In the genomic region with DNA sequence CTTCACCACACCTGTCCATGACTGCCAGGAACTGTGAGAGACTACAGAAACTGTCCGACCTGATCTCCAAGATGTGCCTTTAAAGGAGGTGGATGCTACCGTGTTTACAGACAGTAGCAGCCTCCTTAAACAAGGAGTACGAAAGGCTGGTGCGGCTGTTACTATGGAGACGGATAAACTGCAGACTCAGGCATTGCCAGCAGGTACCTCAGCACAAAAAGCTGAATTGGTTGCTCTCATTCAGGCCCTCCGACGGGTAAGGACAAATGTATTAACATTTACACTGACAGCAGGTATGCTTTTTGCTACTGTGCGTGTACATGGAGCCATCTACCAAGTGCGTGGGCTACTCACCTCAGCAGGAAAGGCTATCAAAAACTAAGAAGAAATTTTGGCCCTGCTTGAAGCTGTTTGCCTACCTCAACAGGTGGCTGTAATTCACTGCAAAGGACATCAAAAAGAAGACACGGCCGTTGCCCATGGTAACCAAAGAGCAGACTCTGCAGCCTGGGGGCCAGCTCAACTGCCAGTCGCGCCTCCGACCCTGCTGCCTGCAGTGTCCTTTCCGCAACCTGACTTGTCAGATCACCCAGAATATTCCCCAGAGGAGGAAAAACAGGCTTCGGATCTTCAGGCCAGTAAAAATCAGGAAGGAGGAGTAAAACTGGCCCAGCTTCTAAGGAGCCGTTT, we compare ENCODE assay signal across 13 cellular contexts. TPM values are rescaled to one million over a fixed set of nuclear protein-coding genes. Genes with fewer than 3 reads are reported as not detected.
DNase-seq lines count a peak whose midpoint lies in the region; ATAC-seq and TF ChIP-seq lines count a peak whose summit lies in the region.
"Had no signal": no experiment of that assay in that cellular context is flagged by ENCODE, and none has a peak within 500 bp of the region (broad histone marks: within the 10 kb centered on the region; RNA-seq: fewer than 3 reads in every experiment).

No MANE protein-coding gene starts in this region.

- H3K9me3 ChIP-seq in lung (ENCODE audit: control insufficient read depth in 2 of 2, insufficient read depth in 1 of 2, low read length in 1 of 2) = peaks cover 0 to 7% of the 10 kb centered on the region in 2 donors
- H3K9me3 ChIP-seq in effector memory CD4-positive, alpha-beta T cell (ENCODE audit: control insufficient read depth, low read length) = no peaks in the 10 kb centered on the region
- H3K9me3 ChIP-seq: MG63, SJSA1 had no signal

- peaks cover 2% of the 10 kb centered on the region for H3K4me1 Mint-ChIP-seq in osteocyte (ENCODE audit: unreplicated experiment)
- H3K4me1 Mint-ChIP-seq: B cell had no signal

- H3K27me3 Mint-ChIP-seq in osteocyte (ENCODE audit: unreplicated experiment) = peaks cover 42% of the 10 kb centered on the region

- no peaks in the 10 kb centered on the region for H3K36me3 Mint-ChIP-seq in osteocyte (ENCODE audit: unreplicated experiment)

- DNase-seq in DMS53 treated with DMSO at 0.1 percent for 48 hours (lab: John Stamatoyannopoulos, UW; ENCODE audit: unreplicated experiment) (peak; percentile 73), NCI-H1105 treated with DMSO at 0.1 percent for 48 hours (lab: John Stamatoyannopoulos, UW) (peak; percentile 70), NCI-H748 treated with DMSO at 0.1 percent for 48 hours (lab: John Stamatoyannopoulos, UW) (peak; percentile 88), lung (ENCODE audit: low spot score) (peak; percentile 25), osteocyte (ENCODE audit: extremely low spot score, unreplicated experiment) (no peak)
- DNase-seq in effector memory CD4-positive, alpha-beta T cell = no peak
- DNase-seq in activated CD4-positive, CD25-positive, alpha-beta regulatory T cell treated with anti-CD3 and anti-CD28 coated beads, Interleukin-2, amount 50 U/mL, for 72 hours = no peak
- DNase-seq: activated CD8-positive, alpha-beta T cell treated with anti-CD3 and anti-CD28 coated beads for 36 hours; kidney; MG63 had no signal

- 58 to 64% methylated on average over 17 of the region's 17 CpGs for WGBS in lung, 2 donors

- H3K4me1 ChIP-seq in lung (ENCODE audit: control insufficient read depth in 2 of 2, insufficient read depth in 2 of 2, low read length in 2 of 2) = peaks cover 0 to 2% of the 10 kb centered on the region in 2 donors
- H3K4me1 ChIP-seq in effector memory CD4-positive, alpha-beta T cell (ENCODE audit: control insufficient read depth, insufficient read depth, low read length, poor library complexity, severe bottlenecking) = no peaks in the 10 kb centered on the region
- H3K4me1 ChIP-seq: SJSA1 had no signal

- H3K36me3 ChIP-seq in lung (ENCODE audit: control insufficient read depth in 2 of 2, insufficient read depth in 2 of 2, low read length in 2 of 2) = no peaks in the 10 kb centered on the region
- no peaks in the 10 kb centered on the region for H3K36me3 ChIP-seq in effector memory CD4-positive, alpha-beta T cell (ENCODE audit: control insufficient read depth, insufficient read depth, low read length)
- H3K36me3 ChIP-seq: MG63, SJSA1 had no signal

- no peak overlapping the region for H3K4me3 Mint-ChIP-seq in osteocyte (ENCODE audit: unreplicated experiment)
- H3K4me3 Mint-ChIP-seq: activated CD8-positive, alpha-beta T cell treated with anti-CD3 and anti-CD28 coated beads for 36 hours; B cell had no signal

- ATAC-seq in lung (ENCODE audit: insufficient read depth, low FRiP score) (no peak), HG02571 (IDR thresholded peaks at IDR 0.05; ENCODE audit: unreplicated experiment) (no peak)
- ATAC-seq: activated CD8-positive, alpha-beta T cell treated with anti-CD3 and anti-CD28 coated beads for 36 hours had no signal

- H3K27me3 ChIP-seq in lung (ENCODE audit: control insufficient read depth, insufficient read depth) = no peaks in the 10 kb centered on the region
- H3K27me3 ChIP-seq in effector memory CD4-positive, alpha-beta T cell (replicated peaks; ENCODE audit: control insufficient read depth, insufficient read depth, low read length, poor library complexity, severe bottlenecking) = peaks cover 5% of the 10 kb centered on the region
- H3K27me3 ChIP-seq: MG63 had no signal

- no peak overlapping the region for H3K27ac Mint-ChIP-seq in osteocyte (ENCODE audit: unreplicated experiment)
- H3K27ac Mint-ChIP-seq: activated CD8-positive, alpha-beta T cell treated with anti-CD3 and anti-CD28 coated beads for 36 hours; B cell had no signal

- no peak overlapping the region for H3K27ac ChIP-seq in lung (ENCODE audit: low read depth in 1 of 2, low read length in 1 of 2)
- no peak overlapping the region for H3K27ac ChIP-seq in effector memory CD4-positive, alpha-beta T cell (ENCODE audit: insufficient read depth, low read length, poor library complexity, severe bottlenecking)
- H3K27ac ChIP-seq: SJSA1 had no signal

- H3K4me3 ChIP-seq in lung = no peak overlapping the region
- no peak overlapping the region for H3K4me3 ChIP-seq in effector memory CD4-positive, alpha-beta T cell (ENCODE audit: insufficient read depth, low read depth, low read length, poor library complexity, severe bottlenecking)
- H3K4me3 ChIP-seq: MG63, SJSA1 had no signal

- H3K9me3 Mint-ChIP-seq in osteocyte (ENCODE audit: unreplicated experiment) = no peaks in the 10 kb centered on the region
- H3K9me3 Mint-ChIP-seq: activated CD8-positive, alpha-beta T cell treated with anti-CD3 and anti-CD28 coated beads for 36 hours had no signal

- TF ChIP-seq CTCF in lung (IDR thresholded peaks at IDR 0.05; ENCODE audit: control extremely low read depth, extremely low read depth) (no peak), osteocyte (IDR thresholded peaks at IDR 0.05) (no peak)

RNA-seq across cellular contexts. Expression of a gene that starts 30.9 kb away (rescaled TPM):
- total RNA-seq in lung = 1 to 10 TPM in 1 of 2 donors, under 1 TPM in 1; 0.49 to 1.3 TPM
- under 1 TPM; 0.52 to 0.57 TPM for polyA plus RNA-seq in lung
- total RNA-seq in osteocyte = 3.5 and 4.0 TPM in 2 replicates

Comparison
In these comparisons a context has a peak if more than half of its experiments do, and no peak if none do; other contexts are left out.
1. DNase-seq: peak in DMS53 treated with DMSO at 0.1 percent for 48 hours (single experiment), NCI-H1105 treated with DMSO at 0.1 percent for 48 hours (single experiment), NCI-H748 treated with DMSO at 0.1 percent for 48 hours (single experiment) and lung (single experiment); none in effector memory CD4-positive, alpha-beta T cell (0 of 3), activated CD4-positive, CD25-positive, alpha-beta regulatory T cell treated with anti-CD3 and anti-CD28 coated beads, Interleukin-2, amount 50 U/mL, for 72 hours (single experiment) and osteocyte (single experiment).